ENCODE assay signal across 8 cellular contexts in the genomic region with DNA sequence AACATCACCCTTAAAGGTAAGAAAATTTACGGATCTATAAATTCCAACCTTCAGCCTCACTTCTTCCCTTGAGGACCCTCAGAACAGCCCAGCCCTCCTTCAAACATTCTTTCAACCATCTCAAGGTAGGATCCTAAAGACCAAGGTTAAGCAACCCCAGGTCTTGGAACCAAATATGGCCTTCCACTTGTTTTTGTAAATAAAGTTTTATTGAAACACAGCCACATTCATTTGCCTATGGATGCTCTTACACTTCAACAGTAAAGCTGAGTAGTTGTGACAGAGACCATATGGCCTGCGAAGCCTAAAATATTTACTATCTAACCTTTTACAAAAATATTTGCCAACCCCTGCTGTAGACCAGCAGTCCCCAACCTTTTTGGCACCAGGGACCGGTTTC.
"Had no signal": no experiment of that assay in that cellular context is flagged by ENCODE, and none has a peak within 500 bp of the region (broad histone marks: within the 10 kb centered on the region; RNA-seq: fewer than 3 reads in every experiment).

No MANE protein-coding gene starts in this region.

- H3K4me3 ChIP-seq: GM12878 had no signal

- FAIRE-seq: G401.6, GM12878, GM12891, GM12892, GM18507, GM19239 had no signal

- DNase-seq: GDM1, GF-D8 had no signal

- ATAC-seq: GM12878 had no signal
